Comparison of ENCODE assay signal across 8 cellular contexts in the genomic region with DNA sequence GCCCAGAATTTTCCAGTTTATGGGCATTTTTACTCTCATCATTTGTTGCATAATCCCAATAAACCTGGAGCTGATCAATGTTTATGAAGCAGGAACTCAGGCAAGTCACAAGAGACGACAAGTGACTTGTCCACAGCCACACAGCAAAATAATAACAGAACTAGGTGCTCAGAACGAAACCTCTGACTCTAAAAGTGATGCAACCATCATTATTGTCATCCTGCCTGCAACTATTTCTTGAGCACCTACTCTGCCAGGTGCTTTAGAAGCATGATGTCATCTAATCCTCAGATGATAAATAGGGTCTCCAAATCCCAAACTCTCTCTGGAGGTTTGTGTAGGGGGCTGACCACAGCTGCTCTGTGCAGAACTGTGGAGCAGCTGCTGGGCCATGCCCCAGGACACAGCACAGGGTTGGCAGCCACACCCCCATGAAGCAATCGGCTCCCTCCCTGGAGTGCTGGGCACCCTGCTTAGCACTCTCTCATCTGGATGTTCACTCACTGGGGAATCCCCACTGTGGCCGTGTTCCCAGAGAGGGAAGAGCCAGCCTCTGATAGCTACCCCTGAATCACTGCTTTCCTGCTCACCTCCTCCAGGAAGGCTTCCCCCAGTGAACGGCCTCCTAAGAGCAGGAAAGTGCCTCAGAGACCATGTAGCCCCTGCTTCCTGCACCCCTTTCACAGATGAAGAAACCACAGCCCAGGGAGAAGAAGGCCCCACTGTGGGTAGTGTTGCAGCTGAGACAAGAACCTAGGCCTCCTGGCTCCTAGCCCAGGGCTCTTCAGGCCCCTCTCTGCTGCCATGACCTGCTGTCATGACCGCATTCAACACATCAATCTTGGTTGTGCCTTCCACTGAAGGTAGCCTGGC. TPM values are rescaled to one million over a fixed set of nuclear protein-coding genes. Genes with fewer than 3 reads are reported as not detected.
DNase-seq lines count a peak whose midpoint lies in the region; TF ChIP-seq lines count a peak whose summit lies in the region.

No MANE protein-coding gene starts in this region.

- no peaks in the 10 kb centered on the region for H3K9me3 ChIP-seq in MG63

- H3K36me3 Mint-ChIP-seq in chondrocyte (ENCODE audit: low read depth) = no peaks in the 10 kb centered on the region

- H3K27me3 Mint-ChIP-seq in chondrocyte (ENCODE audit: low read depth) = peaks cover 19% of the 10 kb centered on the region

- H3K36me3 ChIP-seq in MG63 = no peaks in the 10 kb centered on the region

- H3K4me3 Mint-ChIP-seq in chondrocyte (ENCODE audit: unreplicated experiment) = no peak overlapping the region

- no peak overlapping the region for H3K27ac Mint-ChIP-seq in chondrocyte (ENCODE audit: unreplicated experiment)

- TF ChIP-seq CTCF in chondrocyte (IDR thresholded peaks at IDR 0.05) = no peak

- no peaks in the 10 kb centered on the region for H3K9me3 Mint-ChIP-seq in chondrocyte (ENCODE audit: low read depth)

- H3K4me1 Mint-ChIP-seq in chondrocyte (ENCODE audit: low read depth) = no peaks in the 10 kb centered on the region

- no peak overlapping the region for H3K4me3 ChIP-seq in MG63

- H3K27me3 ChIP-seq in MG63 = no peaks in the 10 kb centered on the region

- peak; percentile 72 for DNase-seq in activated CD8-positive, alpha-beta memory T cell treated with anti-CD3 and anti-CD28 coated beads for 24 hours
- no peak for DNase-seq in activated CD8-positive, alpha-beta memory T cell treated with anti-CD3 and anti-CD28 coated beads, Interleukin-2, amount 50 U/mL, for 4 hours
- DNase-seq in MG63 = peak; percentile 87
- DNase-seq in chondrocyte (ENCODE audit: low spot score) = peak; percentile 55
- peak; percentile 23 to 44 for DNase-seq in stimulated activated CD8-positive, alpha-beta memory T cell treated with anti-CD3 and anti-CD28 coated beads, Interleukin-15, amount 100 ng/mL, for 48 hours (ENCODE audit: low read depth in 2 of 2)
- no peak for DNase-seq in NCI-H2107 (lab: John Stamatoyannopoulos, UW)
- DNase-seq in NCI-H2171 (lab: John Stamatoyannopoulos, UW) = no peak
- DNase-seq in HuH-7.5 (ENCODE audit: low spot score) = no peak

RNA-seq across cellular contexts. Expression of a gene that starts 2.1 kb away (rescaled TPM):
- not detected in 2 replicates for total RNA-seq in MG63 (2014; rRNA removed; shearing (Covaris generic); ENCODE audit: low replicate concordance)
- not detected in 3 replicates for total RNA-seq in chondrocyte

RNA-seq across cellular contexts. Expression of a gene that starts 34.7 kb away (rescaled TPM):
- total RNA-seq in MG63 (2014; rRNA removed; shearing (Covaris generic); ENCODE audit: low replicate concordance) = 5.5 and 7.5 TPM in 2 replicates
- total RNA-seq in chondrocyte = 3.2 to 4.2 TPM (median 4.0 TPM) in 3 replicates

Comparison
In these comparisons a context has a peak if more than half of its experiments do, and no peak if none do; other contexts are left out.
1. DNase-seq: peak in activated CD8-positive, alpha-beta memory T cell treated with anti-CD3 and anti-CD28 coated beads for 24 hours (single experiment), MG63 (single experiment), chondrocyte (single experiment) and stimulated activated CD8-positive, alpha-beta memory T cell treated with anti-CD3 and anti-CD28 coated beads, Interleukin-15, amount 100 ng/mL, for 48 hours (2 of 2); none in activated CD8-positive, alpha-beta memory T cell treated with anti-CD3 and anti-CD28 coated beads, Interleukin-2, amount 50 U/mL, for 4 hours (single experiment), NCI-H2107 (single experiment), NCI-H2171 (single experiment) and HuH-7.5 (single experiment).